ENCODE assay signal across 9 cellular contexts in genomic region chr11:22130462-22131053, GRCh38.
DNase-seq lines count a peak whose midpoint lies in the region; ATAC-seq and TF ChIP-seq lines count a peak whose summit lies in the region.
"Had no signal": no experiment of that assay in that cellular context is flagged by ENCODE, and none has a peak within 500 bp of the region (broad histone marks: within the 10 kb centered on the region; RNA-seq: fewer than 3 reads in every experiment).

No MANE protein-coding gene starts in this region.

- no peaks in the 10 kb centered on the region for H3K27me3 ChIP-seq in breast epithelium
- H3K27me3 ChIP-seq in dorsolateral prefrontal cortex, result no peaks in the 10 kb centered on the region

- no peak overlapping the region for H3K27ac Mint-ChIP-seq in MCF 10A (ENCODE audit: low read depth, unreplicated experiment)
- H3K27ac Mint-ChIP-seq in type B pancreatic cell, result no peak overlapping the region
- no peak overlapping the region for H3K27ac Mint-ChIP-seq in stimulated activated memory B cell treated with anti-CD40 and anti-IgM and Interleukin-4, amounts not matched to agents 10 μg/mL and 1 μg/mL and 100 μg/mL, for 72 hours
- H3K27ac Mint-ChIP-seq: CD4-positive, CD25-positive, alpha-beta regulatory T cell had no signal

- H3K36me3 ChIP-seq in breast epithelium, result peaks cover 2% of the 10 kb centered on the region

- BruUV-seq in MCF 10A (replicated peaks; lab: Mats Ljungman, UMichigan), result no TSS peak

- no peak overlapping the region for H3K27ac ChIP-seq in breast epithelium
- H3K27ac ChIP-seq in dorsolateral prefrontal cortex, result no peak overlapping the region

- H3K9me3 ChIP-seq in breast epithelium, result peaks cover 5 to 6% of the 10 kb centered on the region in 2 donors

- H3K4me1 Mint-ChIP-seq in MCF 10A (ENCODE audit: insufficient read depth, unreplicated experiment) (no peaks in the 10 kb centered on the region), type B pancreatic cell (ENCODE audit: unreplicated experiment) (no peaks in the 10 kb centered on the region)
- no peaks in the 10 kb centered on the region for H3K4me1 Mint-ChIP-seq in stimulated activated memory B cell treated with anti-CD40 and anti-IgM and Interleukin-4, amounts not matched to agents 10 μg/mL and 1 μg/mL and 100 μg/mL, for 72 hours
- H3K4me1 Mint-ChIP-seq: CD4-positive, CD25-positive, alpha-beta regulatory T cell had no signal

- H3K9me3 Mint-ChIP-seq in MCF 10A (ENCODE audit: unreplicated experiment), result peaks cover 56% of the 10 kb centered on the region
- H3K9me3 Mint-ChIP-seq in type B pancreatic cell, result peaks cover 5% of the 10 kb centered on the region
- H3K9me3 Mint-ChIP-seq in stimulated activated memory B cell treated with anti-CD40 and anti-IgM and Interleukin-4, amounts not matched to agents 10 μg/mL and 1 μg/mL and 100 μg/mL, for 72 hours, result peaks cover 28% of the 10 kb centered on the region

- TF ChIP-seq CTCF in MCF 10A (IDR thresholded peaks at IDR 0.05; ENCODE audit: unreplicated experiment) (no peak), breast epithelium (IDR thresholded peaks at IDR 0.05) (peak in 1 of 3 donors; percentile 20), dorsolateral prefrontal cortex (IDR thresholded peaks at IDR 0.05 in 54 of 56, conservative IDR thresholded peaks at IDR 0.05 in 2 of 56; ENCODE audit: low read depth in 1 of 56, partially characterized antibody in 56 of 56) (peak in 51 of 56 donors; percentile 26 to 65 (median 47)), type B pancreatic cell (conservative IDR thresholded peaks at IDR 0.05) (peak; percentile 77)

- no peak for ATAC-seq in stimulated activated memory B cell treated with anti-CD40 and anti-IgM and Interleukin-4, amounts not matched to agents 10 μg/mL and 1 μg/mL and 100 μg/mL, for 72 hours

- H3K4me1 ChIP-seq in breast epithelium, result no peaks in the 10 kb centered on the region

- CTCF ChIA-PET in MCF 10A (lab: Yijun Ruan, JAX), result interaction anchor here (0.5 to 1.6 kb wide), 16 partner anchors 8 to 1989 kb away, joined by 3 to 11 read pairs (median 3); no protein-coding TSS in a partner anchor

- H3K4me3 Mint-ChIP-seq in MCF 10A (ENCODE audit: unreplicated experiment) (no peak overlapping the region), type B pancreatic cell (no peak overlapping the region)
- no peak overlapping the region for H3K4me3 Mint-ChIP-seq in stimulated activated memory B cell treated with anti-CD40 and anti-IgM and Interleukin-4, amounts not matched to agents 10 μg/mL and 1 μg/mL and 100 μg/mL, for 72 hours
- H3K4me3 Mint-ChIP-seq: CD4-positive, CD25-positive, alpha-beta regulatory T cell had no signal

- H3K4me3 ChIP-seq in breast epithelium (no peak overlapping the region), dorsolateral prefrontal cortex (no peak overlapping the region)

- POLR2A ChIA-PET in MCF 10A (lab: Yijun Ruan, JAX), result no interaction called here

- no peaks in the 10 kb centered on the region for H3K36me3 Mint-ChIP-seq in MCF 10A (ENCODE audit: insufficient read depth, unreplicated experiment)
- H3K36me3 Mint-ChIP-seq in type B pancreatic cell, result no peaks in the 10 kb centered on the region
- H3K36me3 Mint-ChIP-seq in stimulated activated memory B cell treated with anti-CD40 and anti-IgM and Interleukin-4, amounts not matched to agents 10 μg/mL and 1 μg/mL and 100 μg/mL, for 72 hours, result no peaks in the 10 kb centered on the region
- H3K36me3 Mint-ChIP-seq: CD4-positive, CD25-positive, alpha-beta regulatory T cell had no signal

- peak; percentile 0 for DNase-seq in MCF 10A (ENCODE audit: unreplicated experiment)
- DNase-seq in breast epithelium (ENCODE audit: low spot score in 2 of 2), result no peak
- peak; percentile 66 for DNase-seq in NCI-H2029 treated with DMSO at 0.1 percent for 48 hours (lab: John Stamatoyannopoulos, UW)
- DNase-seq in dorsolateral prefrontal cortex, result no peak
- no peak for DNase-seq in type B pancreatic cell (ENCODE audit: extremely low spot score, unreplicated experiment)
- no peak for DNase-seq in activated CD4-positive, alpha-beta T cell treated with anti-CD3 and anti-CD28 coated beads, Interleukin-2, amount 50 U/mL, for 1 hour
- DNase-seq in germinal center (ENCODE audit: low spot score), result no peak
- DNase-seq: CD4-positive, CD25-positive, alpha-beta regulatory T cell had no signal

- intact Hi-C loops in MCF 10A (cut with micrococcal nuclease), result no loop called here
- intact Hi-C loops in breast epithelium (cut with DNase I; ENCODE audit: low total_unique reads), result no loop called here
- intact Hi-C loops in dorsolateral prefrontal cortex (cut with DNase I), result loop anchor here in 1 of 2 donors (10.0 kb wide), 1 partner anchor 1486 kb away; no protein-coding TSS in a partner anchor

- no peak for TF ChIP-seq POLR2A in breast epithelium (IDR thresholded peaks at IDR 0.05)

- H3K27me3 Mint-ChIP-seq in MCF 10A (ENCODE audit: insufficient read depth, unreplicated experiment), result no peaks in the 10 kb centered on the region
- peaks cover 8% of the 10 kb centered on the region for H3K27me3 Mint-ChIP-seq in type B pancreatic cell
- H3K27me3 Mint-ChIP-seq in stimulated activated memory B cell treated with anti-CD40 and anti-IgM and Interleukin-4, amounts not matched to agents 10 μg/mL and 1 μg/mL and 100 μg/mL, for 72 hours, result no peaks in the 10 kb centered on the region
- H3K27me3 Mint-ChIP-seq: CD4-positive, CD25-positive, alpha-beta regulatory T cell had no signal

Comparison
In these comparisons a context has a peak if more than half of its experiments do, and no peak if none do; other contexts are left out.
1. DNase-seq: peak in MCF 10A (single experiment) and NCI-H2029 treated with DMSO at 0.1 percent for 48 hours (single experiment); none in breast epithelium (0 of 2), dorsolateral prefrontal cortex (0 of 10), type B pancreatic cell (single experiment), activated CD4-positive, alpha-beta T cell treated with anti-CD3 and anti-CD28 coated beads, Interleukin-2, amount 50 U/mL, for 1 hour (single experiment) and germinal center (single experiment).